ENCODE assay signal across 20 cellular contexts in genomic region chr9:96557921-96558320, GRCh38.
"Had no signal": no experiment of that assay in that cellular context is flagged by ENCODE, and none has a peak within 500 bp of the region (broad histone marks: within the 10 kb centered on the region; RNA-seq: fewer than 3 reads in every experiment).

No MANE protein-coding gene starts in this region.

- H3K9me3 ChIP-seq: body of pancreas, esophagus squamous epithelium, pancreas, psoas muscle, right atrium auricular region, upper lobe of right lung had no signal

- ATAC-seq: activated CD8-positive, alpha-beta T cell treated with anti-CD3 and anti-CD28 coated beads for 36 hours; activated naive CD4-positive, alpha-beta T cell treated with anti-CD3 and anti-CD28 coated beads, Interleukin-2, amount 50 U/mL, for 72 hours; body of pancreas; naive thymus-derived CD4-positive, alpha-beta T cell; WTC11 had no signal

- H3K4me1 ChIP-seq: body of pancreas, psoas muscle had no signal

- H3K27me3 ChIP-seq: body of pancreas, esophagus squamous epithelium, pancreas, right atrium auricular region, upper lobe of right lung had no signal

- H3K4me3 ChIP-seq: body of pancreas, esophagus squamous epithelium, pancreas, psoas muscle, right atrium auricular region, smooth muscle cell, upper lobe of right lung had no signal

- DNase-seq: activated CD4-positive, alpha-beta T cell treated with anti-CD3 and anti-CD28 coated beads for 1 hour; activated CD4-positive, alpha-beta T cell treated with anti-CD3 and anti-CD28 coated beads, Interleukin-2, amount 10 ng/mL, durations not matched to agents 7 days and 5 days; activated CD8-positive, alpha-beta T cell treated with anti-CD3 and anti-CD28 coated beads for 36 hours; activated naive CD4-positive, alpha-beta T cell; activated T-cell treated with anti-CD3 and anti-CD28 coated beads, Interleukin-2, amount 50 U/mL, for 48 hours; body of pancreas; endodermal cell; esophagus squamous epithelium; left ventricle myocardium superior; naive thymus-derived CD4-positive, alpha-beta T cell; pancreas; psoas muscle; stimulated activated CD4-positive, alpha-beta T cell treated with anti-CD3 and anti-CD28 coated beads, Interleukin-15, amount 100 ng/mL, for 24 hours; stimulated activated CD4-positive, alpha-beta T cell treated with anti-CD3 and anti-CD28 coated beads, Interleukin-2, amount 100 ng/mL, for 24 hours; stimulated activated naive CD4-positive, alpha-beta T cell; upper lobe of right lung had no signal

- H3K4me2 ChIP-seq: smooth muscle cell had no signal

- H3K27ac ChIP-seq: pancreas, upper lobe of right lung had no signal

- H3K36me3 ChIP-seq: right atrium auricular region had no signal
